11 cellular contexts compared by ENCODE assay signal in genomic region chr3:69762790-69763229, GRCh38. TPM values are rescaled to one million over a fixed set of nuclear protein-coding genes. Genes with fewer than 3 reads are reported as not detected.
DNase-seq lines count a peak whose midpoint lies in the region; ATAC-seq, FAIRE-seq and TF ChIP-seq lines count a peak whose summit lies in the region.
"Had no signal": no experiment of that assay in that cellular context is flagged by ENCODE, and none has a peak within 500 bp of the region (broad histone marks: within the 10 kb centered on the region; RNA-seq: fewer than 3 reads in every experiment).

No MANE protein-coding gene starts in this region.

- H3K27ac ChIP-seq in A549 = peak overlapping the region; percentile 79 to 85
- peak overlapping the region; percentile 96 for H3K27ac ChIP-seq in RWPE2 (ENCODE audit: poor library complexity, severe bottlenecking)

- H3K27me3 ChIP-seq in RWPE2 (ENCODE audit: insufficient read depth, poor library complexity, severe bottlenecking) (no peaks in the 10 kb centered on the region), kidney epithelial cell (ENCODE audit: control insufficient read depth, insufficient read depth, low read length) (no peaks in the 10 kb centered on the region)

- CTCF ChIA-PET in A549 (lab: Yijun Ruan, JAX) = interaction anchor here (0.8 kb wide), 1 partner anchor 42 kb away, joined by 3 read pairs; no protein-coding TSS in a partner anchor

- H3K4me3 ChIP-seq in A549 (peak overlapping the region; percentile 32), RWPE2 (ENCODE audit: severe bottlenecking) (no peak overlapping the region), kidney epithelial cell (ENCODE audit: low read depth, low read length) (peak overlapping the region; percentile 9)
- H3K4me3 ChIP-seq: thoracic aorta had no signal

- ATAC-seq in A549 (peak in 1 of 2 experiments; percentile 55; a peak in 3 of 6 replicates), GM21528 (IDR thresholded peaks at IDR 0.05; ENCODE audit: low FRiP score, unreplicated experiment) (peak; percentile 10), RWPE2 (ENCODE audit: low read depth) (peak; percentile 9; the same call in 1 of the 3 replicates)

- no peaks in the 10 kb centered on the region for H3K9me3 ChIP-seq in A549
- no peaks in the 10 kb centered on the region for H3K9me3 ChIP-seq in RWPE2 (ENCODE audit: severe bottlenecking)
- H3K9me3 ChIP-seq: thoracic aorta had no signal

- WGBS in A549 (ENCODE audit: missing lambda C conversion rate) = 0% methylated on average over 1 of the region's 1 CpG

- H3K4me1 ChIP-seq in A549 (peaks cover 62% of the 10 kb centered on the region), RWPE2 (ENCODE audit: insufficient read depth, poor library complexity, severe bottlenecking) (peaks cover 37% of the 10 kb centered on the region)

- POLR2A ChIA-PET in A549 (lab: Yijun Ruan, JAX) = no interaction called here

- no peak for FAIRE-seq in A549 (lab: Jason Lieb, UNC)

- TF ChIP-seq EP300 in A549 (IDR thresholded peaks at IDR 0.05) = no peak

- H3K36me3 ChIP-seq in RWPE2 (ENCODE audit: low read depth) (no peaks in the 10 kb centered on the region), kidney epithelial cell (ENCODE audit: control insufficient read depth, insufficient read depth, low read length) (no peaks in the 10 kb centered on the region)
- H3K36me3 ChIP-seq: thoracic aorta had no signal

- TF ChIP-seq CTCF in A549 (IDR thresholded peaks at IDR 0.05) (no peak), RWPE2 (IDR thresholded peaks at IDR 0.05; ENCODE audit: poor library complexity, severe bottlenecking) (no peak), kidney epithelial cell (IDR thresholded peaks at IDR 0.05; ENCODE audit: insufficient read depth, low read length, poor library complexity, severe bottlenecking) (no peak)

- no peak for DNase-seq in A549 (ENCODE audit: low read depth in 1 of 2, low spot score in 1 of 2)
- no peak for DNase-seq in RWPE2 (ENCODE audit: low spot score)
- no peak for DNase-seq in kidney epithelial cell (ENCODE audit: low read depth)
- no peak for DNase-seq in DMS 273 (lab: John Stamatoyannopoulos, UW; ENCODE audit: unreplicated experiment)
- no peak for DNase-seq in erythroblast (lab: John Stamatoyannopoulos, UW)
- DNase-seq in activated CD4-positive, CD25-positive, alpha-beta regulatory T cell treated with anti-CD3 and anti-CD28 coated beads, Interleukin-2, amount 50 U/mL, for 72 hours = no peak
- no peak for DNase-seq in stimulated activated CD4-positive, alpha-beta T cell treated with anti-CD3 and anti-CD28 coated beads, Interleukin-4, amount 100 ng/mL, for 4 hours
- DNase-seq: caudate nucleus; stimulated activated CD4-positive, alpha-beta T cell treated with anti-CD3 and anti-CD28 coated beads, Interleukin-12 subunit alpha, Interleukin-12 subunit beta, amount 100 ng/mL, for 4 hours had no signal

- peak overlapping the region; percentile 90 for H3K4me2 ChIP-seq in A549

- no peak for TF ChIP-seq POLR2A in A549 (IDR thresholded peaks at IDR 0.05; ENCODE audit: low read length)
- no peak for TF ChIP-seq POLR2A in erythroblast (IDR thresholded peaks at IDR 0.05; ENCODE audit: low read length)

- TF ChIP-seq RAD21 in A549 (conservative IDR thresholded peaks at IDR 0.05 in 1 of 2, IDR thresholded peaks at IDR 0.05 in 1 of 2) = no peak

TF ChIP-seq in A549, 52 proteins besides CTCF, POLR2A, EP300 and RAD21:
- TF ChIP-seq MYC (IDR thresholded peaks at IDR 0.05; ENCODE audit: borderline replicate concordance, low read length) (no peak), BCL3 (IDR thresholded peaks at IDR 0.05) (no peak), ZNF302 (CRISPR knock-in tag; IDR thresholded peaks at IDR 0.05) (no peak), RARB (CRISPR knock-in tag; IDR thresholded peaks at IDR 0.05) (no peak), KDM5A (IDR thresholded peaks at IDR 0.05) (no peak), HEYL (CRISPR knock-in tag; IDR thresholded peaks at IDR 0.05) (no peak)

RNA-seq across cellular contexts. Expression of gene MITF, which starts 23.5 kb away (rescaled TPM):
- polyA plus RNA-seq in A549 (2011; rRNA removed) (15.3 and 15.9 TPM in 2 replicates), A549 (2017; fragmentation: RNase III; extraction: RNeasy Plus Mini Kit Qiagen cat#74134 plus additional on column Dnase treatment) (13.2 to 14.7 TPM (median 14.3 TPM) in 3 replicates)
- polyA plus RNA-seq in A549 (2012; cell fraction: cytosol; rRNA removed) = 8.3 and 9.3 TPM in 2 replicates
- polyA plus RNA-seq in A549 (2012; cell fraction: nucleus; rRNA removed) = 6.0 and 8.7 TPM in 2 replicates
- 45.8 and 56.1 TPM in 2 replicates for polyA minus RNA-seq in A549 (2011; rRNA and poly(A)+ RNA removed)
- total RNA-seq in kidney epithelial cell = 5.8 and 6.6 TPM in 2 replicates
